In genomic region chr1:9111357-9111691, GRCh38 we compare ENCODE assay signal across 15 cellular contexts. TPM values are rescaled to one million over a fixed set of nuclear protein-coding genes. Genes with fewer than 3 reads are reported as not detected.
DNase-seq lines count a peak whose midpoint lies in the region; ATAC-seq and TF ChIP-seq lines count a peak whose summit lies in the region.
"Had no signal": no experiment of that assay in that cellular context is flagged by ENCODE, and none has a peak within 500 bp of the region (broad histone marks: within the 10 kb centered on the region; RNA-seq: fewer than 3 reads in every experiment).

No MANE protein-coding gene starts in this region.

- TF ChIP-seq POLR2A in IMR-90 (IDR thresholded peaks at IDR 0.05; ENCODE audit: low read depth, low read length) (no peak), vagina (IDR thresholded peaks at IDR 0.05) (no peak)

- no peak overlapping the region for H3K9ac ChIP-seq in IMR-90 (ENCODE audit: low read depth, low read length)

- TF ChIP-seq CTCF in IMR-90 (conservative IDR thresholded peaks at IDR 0.05; ENCODE audit: low read depth, low read length): no peak
- TF ChIP-seq CTCF in RWPE2 (IDR thresholded peaks at IDR 0.05; ENCODE audit: poor library complexity, severe bottlenecking): no peak
- TF ChIP-seq CTCF in hepatocyte (IDR thresholded peaks at IDR 0.05; ENCODE audit: poor library complexity): no peak
- no peak for TF ChIP-seq CTCF in vagina (IDR thresholded peaks at IDR 0.05)

- peaks cover 0 to 3% of the 10 kb centered on the region in 2 experiments; a peak in 1 of 4 replicates for H3K79me1 ChIP-seq in IMR-90 (ENCODE audit: low read depth in 1 of 2, low read length in 2 of 2)

- H4K20me1 ChIP-seq in IMR-90 (ENCODE audit: insufficient read depth, low read length) (no peaks in the 10 kb centered on the region; the same call in none of the 2 replicates), hepatocyte (ENCODE audit: insufficient read depth, poor library complexity, severe bottlenecking) (no peaks in the 10 kb centered on the region)

- in situ Hi-C loops in IMR-90 (cut with MboI; ENCODE audit: low sequenced_read_pairs): loop anchor here (5.0 kb wide), 1 partner anchor 86 kb away; no protein-coding TSS in a partner anchor

- H3K9me3 ChIP-seq in IMR-90 (ENCODE audit: control insufficient read depth, insufficient read depth, low read length) (no peaks in the 10 kb centered on the region), RWPE2 (ENCODE audit: severe bottlenecking) (no peaks in the 10 kb centered on the region), hepatocyte (ENCODE audit: low read depth) (no peaks in the 10 kb centered on the region), vagina (no peaks in the 10 kb centered on the region)
- H3K9me3 ChIP-seq: BE2C, HAP-1, SJCRH30 had no signal

- POLR2A ChIA-PET in IMR-90 (lab: Charles Lee; ENCODE audit: unreplicated experiment): no interaction called here

- no peak overlapping the region for H3K18ac ChIP-seq in IMR-90 (ENCODE audit: low read depth, low read length)

- H2AFZ ChIP-seq in IMR-90 (replicated peaks; ENCODE audit: low read length, poor library complexity) (peak overlapping the region; percentile 6), hepatocyte (no peak overlapping the region)

- DNase-seq in IMR-90: no peak
- DNase-seq in RWPE2 (ENCODE audit: low spot score): no peak
- no peak for DNase-seq in hepatocyte (ENCODE audit: low spot score)
- DNase-seq in vagina (ENCODE audit: extremely low spot score in 2 of 2): no peak
- DNase-seq in activated CD4-positive, alpha-beta T cell treated with anti-CD3 and anti-CD28 coated beads, Interleukin-2, amount 50 U/mL, for 1 hour: no peak
- DNase-seq in NK-92 (lab: John Stamatoyannopoulos, UW; ENCODE audit: unreplicated experiment): no peak
- DNase-seq: DMS 273 treated with DMSO at 0.1 percent for 48 hours, KG1, NCI-H524 treated with DMSO at 0.1 percent for 48 hours had no signal

- H3K4ac ChIP-seq in IMR-90 (ENCODE audit: low read depth, low read length): no peak overlapping the region

- H3K23ac ChIP-seq in IMR-90 (ENCODE audit: low read depth, low read length): no peak overlapping the region

- H4K91ac ChIP-seq in IMR-90 (ENCODE audit: insufficient read depth, low read depth, low read length): no peak overlapping the region

- no peak overlapping the region for H3K56ac ChIP-seq in IMR-90 (ENCODE audit: extremely low read depth, insufficient read depth, low read length)

- BruUV-seq in IMR-90 (replicated peaks; lab: Mats Ljungman, UMichigan): no TSS peak

- no peaks in the 10 kb centered on the region for H3K9me2 ChIP-seq in hepatocyte (replicated peaks; ENCODE audit: insufficient read depth)

- TF ChIP-seq RAD21 in IMR-90 (IDR thresholded peaks at IDR 0.05; ENCODE audit: low read length): no peak

- no peaks in the 10 kb centered on the region for H3K27me3 ChIP-seq in IMR-90 (ENCODE audit: control insufficient read depth, insufficient read depth, low read length)
- no peaks in the 10 kb centered on the region for H3K27me3 ChIP-seq in RWPE2 (ENCODE audit: insufficient read depth, poor library complexity, severe bottlenecking)
- no peaks in the 10 kb centered on the region for H3K27me3 ChIP-seq in hepatocyte
- H3K27me3 ChIP-seq in vagina: no peaks in the 10 kb centered on the region
- H3K27me3 ChIP-seq: BE2C had no signal

- H2AK9ac ChIP-seq in IMR-90 (replicated peaks; ENCODE audit: low read depth, low read length, poor library complexity): no peak overlapping the region

- H3K36me3 ChIP-seq in IMR-90 (ENCODE audit: control insufficient read depth, insufficient read depth, low read length) (no peaks in the 10 kb centered on the region; the same call in 1 of the 2 replicates), RWPE2 (ENCODE audit: low read depth) (peaks cover 15% of the 10 kb centered on the region), hepatocyte (replicated peaks; ENCODE audit: insufficient read depth, low read depth) (no peaks in the 10 kb centered on the region), vagina (peaks cover 0 to 7% of the 10 kb centered on the region in 2 donors)
- H3K36me3 ChIP-seq: BE2C, SJCRH30 had no signal

- H4K5ac ChIP-seq in IMR-90 (ENCODE audit: low read depth, low read length): no peak overlapping the region

- no peak overlapping the region for H2BK20ac ChIP-seq in IMR-90 (ENCODE audit: low read depth, low read length)

- no peak overlapping the region for H3K27ac ChIP-seq in IMR-90 (ENCODE audit: insufficient read depth, low read length)
- H3K27ac ChIP-seq in RWPE2 (ENCODE audit: poor library complexity, severe bottlenecking): peak overlapping the region; percentile 60
- peak overlapping the region; percentile 98 for H3K27ac ChIP-seq in hepatocyte
- peak overlapping the region; percentile 3 for H3K27ac ChIP-seq in vagina
- H3K27ac ChIP-seq: SJCRH30 had no signal

- dilution Hi-C loops in IMR-90 (cut with HindIII; ENCODE audit: low sequenced_read_pairs, unreplicated experiment): no loop called here

- CTCF ChIA-PET in IMR-90 (lab: Yijun Ruan, JAX): interaction anchor here (1.0 to 1.4 kb wide), 5 partner anchors 10 to 250 kb away, joined by 3 to 7 read pairs (median 4); no protein-coding TSS in a partner anchor

- H3K4me3 ChIP-seq in IMR-90 (ENCODE audit: insufficient read depth, low read depth, low read length) (no peak overlapping the region), RWPE2 (ENCODE audit: severe bottlenecking) (no peak overlapping the region), hepatocyte (no peak overlapping the region), vagina (no peak overlapping the region)
- H3K4me3 ChIP-seq: HAP-1, SJCRH30 had no signal

- intact Hi-C loops in IMR-90 (cut with micrococcal nuclease) (loop anchor here (2.0 to 5.0 kb wide), 3 partner anchors 156 to 379 kb away; no protein-coding TSS in a partner anchor), vagina (cut with DNase I) (loop anchor here (5.0 to 10.0 kb wide), 2 partner anchors 86 to 373 kb away; no protein-coding TSS in a partner anchor)

- no peak overlapping the region for H2AK5ac ChIP-seq in IMR-90 (ENCODE audit: low read depth, low read length)

- H3K4me1 ChIP-seq in IMR-90 (ENCODE audit: control insufficient read depth, insufficient read depth, low read length) (peaks cover 2% of the 10 kb centered on the region; the same call in 1 of the 2 replicates), RWPE2 (ENCODE audit: insufficient read depth, poor library complexity, severe bottlenecking) (peaks cover 24% of the 10 kb centered on the region), hepatocyte (ENCODE audit: insufficient read depth) (peaks cover 23% of the 10 kb centered on the region), vagina (peaks cover 16% of the 10 kb centered on the region)
- H3K4me1 ChIP-seq: BE2C, SJCRH30 had no signal

- WGBS in IMR-90 (ENCODE audit: extremely low coverage in 2 of 2, insufficient read length in 1 of 2), 2 experiments: 92% methylated on average over 9 of the region's 13 CpGs; no CpG with 5 or more reads in 1 of the 2 experiments
- WGBS in hepatocyte (ENCODE audit: low lambda C conversion rate, missing lambda C conversion rate): 98% methylated on average over 13 of the region's 13 CpGs

- H2BK5ac ChIP-seq in IMR-90 (ENCODE audit: low read depth, low read length, poor library complexity, severe bottlenecking): no peak overlapping the region

- H3K14ac ChIP-seq in IMR-90 (replicated peaks; ENCODE audit: low read depth, low read length): no peak overlapping the region

- H3K4me2 ChIP-seq in IMR-90 (ENCODE audit: low read depth, low read length) (no peak overlapping the region), hepatocyte (no peak overlapping the region)

- no peak overlapping the region for H2BK15ac ChIP-seq in IMR-90 (ENCODE audit: low read depth, low read length)

- ATAC-seq in IMR-90 (ENCODE audit: low read depth): no peak
- no peak for ATAC-seq in RWPE2 (ENCODE audit: low read depth)
- no peak for ATAC-seq in GM18867 (IDR thresholded peaks at IDR 0.05; ENCODE audit: unreplicated experiment)

- H2BK120ac ChIP-seq in IMR-90 (ENCODE audit: low read depth, low read length): no peak overlapping the region

- H3K79me2 ChIP-seq in hepatocyte: peaks cover 1% of the 10 kb centered on the region

- no peak overlapping the region for H4K8ac ChIP-seq in IMR-90 (ENCODE audit: low read depth in 2 of 2, low read length in 2 of 2)

- no peaks in the 10 kb centered on the region for H3K9me1 ChIP-seq in IMR-90 (ENCODE audit: insufficient read depth, low read length)

TF ChIP-seq in IMR-90, 13 proteins besides CTCF, POLR2A, EP300 and RAD21:
- TF ChIP-seq NFE2L2 (IDR thresholded peaks at IDR 0.05; ENCODE audit: low read depth, low read length): no peak
- TF ChIP-seq RFX5 (IDR thresholded peaks at IDR 0.05; ENCODE audit: low read depth, low read length): no peak
- TF ChIP-seq USF2 (IDR thresholded peaks at IDR 0.05; ENCODE audit: low read depth, low read length): no peak
- TF ChIP-seq MAZ (IDR thresholded peaks at IDR 0.05; ENCODE audit: borderline replicate concordance, low read depth, low read length): no peak
- no peak for TF ChIP-seq MXI1 (IDR thresholded peaks at IDR 0.05; ENCODE audit: borderline replicate concordance, low read depth, low read length)
- TF ChIP-seq FOS (IDR thresholded peaks at IDR 0.05; ENCODE audit: low read depth, low read length): no peak

RNA-seq across cellular contexts. Expression of gene GPR157, which starts 17.6 kb away (rescaled TPM):
- total RNA-seq in IMR-90 (2012; rRNA removed) (2.2 and 2.7 TPM in 2 replicates), hepatocyte (15.3 and 18.6 TPM in 2 replicates), vagina (19.4 TPM)
- polyA plus RNA-seq in IMR-90 (2012; rRNA removed) (1.7 and 1.8 TPM in 2 replicates), hepatocyte (6.9 and 14.4 TPM in 2 replicates)
- 1.4 TPM in 2 replicates for polyA plus RNA-seq in IMR-90 (2012; cell fraction: cytosol; rRNA removed)
- polyA plus RNA-seq in IMR-90 (2012; cell fraction: nucleus; rRNA removed; ENCODE audit: low replicate concordance): 2.8 and 3.5 TPM in 2 replicates
- total RNA-seq: SJCRH30 had no signal

RNA-seq across cellular contexts. Expression of gene SLC2A5, which starts 41.9 kb away (rescaled TPM):
- total RNA-seq in IMR-90 (2012; rRNA removed) (0.18 TPM in 1 of 2 replicates, not detected in the other), hepatocyte (7.2 TPM in 2 replicates), vagina (8.1 TPM)
- polyA plus RNA-seq in IMR-90 (2012; rRNA removed) (0.03 TPM in 1 of 2 replicates, not detected in the other), hepatocyte (7.1 and 8.2 TPM in 2 replicates)
- 0.05 TPM in 1 of 2 replicates, not detected in the other for polyA plus RNA-seq in IMR-90 (2012; cell fraction: cytosol; rRNA removed)
- polyA plus RNA-seq in IMR-90 (2012; cell fraction: nucleus; rRNA removed; ENCODE audit: low replicate concordance): 0.34 and 0.55 TPM in 2 replicates
- total RNA-seq: A673; CD4-positive, alpha-beta T cell; SJCRH30 had no signal
